Comparison of ENCODE assay signal across 1 cellular context in genomic region chr17:49851387-49852291, GRCh38.
TF ChIP-seq lines count a peak whose summit lies in the region.

No MANE protein-coding gene starts in this region.

TF ChIP-seq in HEK293, 187 proteins besides CTCF, POLR2A, EP300 and RAD21 (continued from another document and continues in another):
- no peak for TF ChIP-seq TSHZ1 (tag by site-specific recombination; IDR thresholded peaks at IDR 0.05; ENCODE audit: borderline replicate concordance)
- TF ChIP-seq ZNF10 (tag by site-specific recombination; IDR thresholded peaks at IDR 0.05) = peak; percentile 74; the same call in 1 of the 2 replicates
- TF ChIP-seq KLF10 (tag by site-specific recombination; IDR thresholded peaks at IDR 0.05) = no peak
- 0 out of 2 replicates have a peak, but pooled peaks have one; percentile 15 for TF ChIP-seq ZBTB21 (tag by site-specific recombination; IDR thresholded peaks at IDR 0.05)
- TF ChIP-seq SALL2 (tag by site-specific recombination; IDR thresholded peaks at IDR 0.05; ENCODE audit: borderline replicate concordance) = no peak
- TF ChIP-seq MEIS1 (CRISPR knock-in tag; IDR thresholded peaks at IDR 0.05; ENCODE audit: borderline replicate concordance) = no peak
- no peak for TF ChIP-seq ZNF311 (tag by site-specific recombination; IDR thresholded peaks at IDR 0.05; ENCODE audit: borderline replicate concordance)
- TF ChIP-seq ZNF202 (tag by site-specific recombination; IDR thresholded peaks at IDR 0.05; ENCODE audit: borderline replicate concordance) = no peak
- TF ChIP-seq ZBTB44 (tag by site-specific recombination; IDR thresholded peaks at IDR 0.05) = no peak
- TF ChIP-seq ZFP41 (tag by site-specific recombination; IDR thresholded peaks at IDR 0.05; ENCODE audit: borderline replicate concordance) = no peak
- TF ChIP-seq PRDM10 (tag by site-specific recombination; IDR thresholded peaks at IDR 0.05) = peak; percentile 83
- TF ChIP-seq ZNF155 (tag by site-specific recombination; IDR thresholded peaks at IDR 0.05) = no peak
- TF ChIP-seq ZFP69B (tag by site-specific recombination; IDR thresholded peaks at IDR 0.05) = peak; percentile 33; the same call in 1 of the 2 replicates
- TF ChIP-seq REPIN1 (tag by site-specific recombination; IDR thresholded peaks at IDR 0.05; ENCODE audit: low read depth) = no peak
- peak; percentile 91; the same call in 1 of the 2 replicates for TF ChIP-seq ZNF768 (tag by site-specific recombination; IDR thresholded peaks at IDR 0.05)
- TF ChIP-seq ZNF544 (tag by site-specific recombination; IDR thresholded peaks at IDR 0.05) = no peak
- TF ChIP-seq ZNF423 (tag by site-specific recombination; IDR thresholded peaks at IDR 0.05) = peak; percentile 90
- no peak for TF ChIP-seq ZNF157 (tag by site-specific recombination; IDR thresholded peaks at IDR 0.05)
- TF ChIP-seq ZNF223 (tag by site-specific recombination; IDR thresholded peaks at IDR 0.05) = no peak
- TF ChIP-seq ZNF274 (IDR thresholded peaks at IDR 0.05; ENCODE audit: low read length) = no peak
- no peak for TF ChIP-seq ZNF274 (tag by site-specific recombination; IDR thresholded peaks at IDR 0.05; ENCODE audit: borderline replicate concordance)
- TF ChIP-seq TCF7L2 (IDR thresholded peaks at IDR 0.05; ENCODE audit: borderline replicate concordance, low read depth, low read length) = peak; percentile 79; the same call in 1 of the 2 replicates
- no peak for TF ChIP-seq ZNF239 (tag by site-specific recombination; IDR thresholded peaks at IDR 0.05)
- TF ChIP-seq, protein P1, sequence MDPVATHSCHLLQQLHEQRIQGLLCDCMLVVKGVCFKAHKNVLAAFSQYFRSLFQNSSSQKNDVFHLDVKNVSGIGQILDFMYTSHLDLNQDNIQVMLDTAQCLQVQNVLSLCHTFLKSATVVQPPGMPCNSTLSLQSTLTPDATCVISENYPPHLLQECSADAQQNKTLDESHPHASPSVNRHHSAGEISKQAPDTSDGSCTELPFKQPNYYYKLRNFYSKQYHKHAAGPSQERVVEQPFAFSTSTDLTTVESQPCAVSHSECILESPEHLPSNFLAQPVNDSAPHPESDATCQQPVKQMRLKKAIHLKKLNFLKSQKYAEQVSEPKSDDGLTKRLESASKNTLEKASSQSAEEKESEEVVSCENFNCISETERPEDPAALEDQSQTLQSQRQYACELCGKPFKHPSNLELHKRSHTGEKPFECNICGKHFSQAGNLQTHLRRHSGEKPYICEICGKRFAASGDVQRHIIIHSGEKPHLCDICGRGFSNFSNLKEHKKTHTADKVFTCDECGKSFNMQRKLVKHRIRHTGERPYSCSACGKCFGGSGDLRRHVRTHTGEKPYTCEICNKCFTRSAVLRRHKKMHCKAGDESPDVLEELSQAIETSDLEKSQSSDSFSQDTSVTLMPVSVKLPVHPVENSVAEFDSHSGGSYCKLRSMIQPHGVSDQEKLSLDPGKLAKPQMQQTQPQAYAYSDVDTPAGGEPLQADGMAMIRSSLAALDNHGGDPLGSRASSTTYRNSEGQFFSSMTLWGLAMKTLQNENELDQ (tag by site-specific recombination; IDR thresholded peaks at IDR 0.05; ENCODE audit: low read depth) = no peak
- no peak for TF ChIP-seq ZNF146 (tag by site-specific recombination; IDR thresholded peaks at IDR 0.05)
- TF ChIP-seq ZNF184 (tag by site-specific recombination; IDR thresholded peaks at IDR 0.05) = no peak
- TF ChIP-seq, protein P2, sequence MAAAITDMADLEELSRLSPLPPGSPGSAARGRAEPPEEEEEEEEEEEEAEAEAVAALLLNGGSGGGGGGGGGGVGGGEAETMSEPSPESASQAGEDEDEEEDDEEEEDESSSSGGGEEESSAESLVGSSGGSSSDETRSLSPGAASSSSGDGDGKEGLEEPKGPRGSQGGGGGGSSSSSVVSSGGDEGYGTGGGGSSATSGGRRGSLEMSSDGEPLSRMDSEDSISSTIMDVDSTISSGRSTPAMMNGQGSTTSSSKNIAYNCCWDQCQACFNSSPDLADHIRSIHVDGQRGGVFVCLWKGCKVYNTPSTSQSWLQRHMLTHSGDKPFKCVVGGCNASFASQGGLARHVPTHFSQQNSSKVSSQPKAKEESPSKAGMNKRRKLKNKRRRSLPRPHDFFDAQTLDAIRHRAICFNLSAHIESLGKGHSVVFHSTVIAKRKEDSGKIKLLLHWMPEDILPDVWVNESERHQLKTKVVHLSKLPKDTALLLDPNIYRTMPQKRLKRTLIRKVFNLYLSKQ (tag by site-specific recombination; IDR thresholded peaks at IDR 0.05; ENCODE audit: borderline replicate concordance) = no peak
- TF ChIP-seq ZNF548 (tag by site-specific recombination; IDR thresholded peaks at IDR 0.05) = no peak
- TF ChIP-seq TRIM28 (IDR thresholded peaks at IDR 0.05; ENCODE audit: borderline replicate concordance, low read length) = no peak
- TF ChIP-seq, protein P3, sequence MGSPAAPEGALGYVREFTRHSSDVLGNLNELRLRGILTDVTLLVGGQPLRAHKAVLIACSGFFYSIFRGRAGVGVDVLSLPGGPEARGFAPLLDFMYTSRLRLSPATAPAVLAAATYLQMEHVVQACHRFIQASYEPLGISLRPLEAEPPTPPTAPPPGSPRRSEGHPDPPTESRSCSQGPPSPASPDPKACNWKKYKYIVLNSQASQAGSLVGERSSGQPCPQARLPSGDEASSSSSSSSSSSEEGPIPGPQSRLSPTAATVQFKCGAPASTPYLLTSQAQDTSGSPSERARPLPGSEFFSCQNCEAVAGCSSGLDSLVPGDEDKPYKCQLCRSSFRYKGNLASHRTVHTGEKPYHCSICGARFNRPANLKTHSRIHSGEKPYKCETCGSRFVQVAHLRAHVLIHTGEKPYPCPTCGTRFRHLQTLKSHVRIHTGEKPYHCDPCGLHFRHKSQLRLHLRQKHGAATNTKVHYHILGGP (tag by site-specific recombination; IDR thresholded peaks at IDR 0.05) = no peak
- peak; percentile 76 for TF ChIP-seq ZNF24 (tag by site-specific recombination; IDR thresholded peaks at IDR 0.05)
- TF ChIP-seq, protein P4, sequence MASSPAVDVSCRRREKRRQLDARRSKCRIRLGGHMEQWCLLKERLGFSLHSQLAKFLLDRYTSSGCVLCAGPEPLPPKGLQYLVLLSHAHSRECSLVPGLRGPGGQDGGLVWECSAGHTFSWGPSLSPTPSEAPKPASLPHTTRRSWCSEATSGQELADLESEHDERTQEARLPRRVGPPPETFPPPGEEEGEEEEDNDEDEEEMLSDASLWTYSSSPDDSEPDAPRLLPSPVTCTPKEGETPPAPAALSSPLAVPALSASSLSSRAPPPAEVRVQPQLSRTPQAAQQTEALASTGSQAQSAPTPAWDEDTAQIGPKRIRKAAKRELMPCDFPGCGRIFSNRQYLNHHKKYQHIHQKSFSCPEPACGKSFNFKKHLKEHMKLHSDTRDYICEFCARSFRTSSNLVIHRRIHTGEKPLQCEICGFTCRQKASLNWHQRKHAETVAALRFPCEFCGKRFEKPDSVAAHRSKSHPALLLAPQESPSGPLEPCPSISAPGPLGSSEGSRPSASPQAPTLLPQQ (tag by site-specific recombination; IDR thresholded peaks at IDR 0.05) = no peak
- TF ChIP-seq ZNF747 (tag by site-specific recombination; IDR thresholded peaks at IDR 0.05) = no peak
- TF ChIP-seq ZNF2 (tag by site-specific recombination; IDR thresholded peaks at IDR 0.05) = peak; percentile 79
- no peak for TF ChIP-seq ZNF221 (tag by site-specific recombination; IDR thresholded peaks at IDR 0.05; ENCODE audit: borderline replicate concordance)
- TF ChIP-seq ZNF112 (tag by site-specific recombination; IDR thresholded peaks at IDR 0.05) = no peak
- no peak for TF ChIP-seq ZNF416 (tag by site-specific recombination; IDR thresholded peaks at IDR 0.05)
- 0 out of 2 replicates have a peak, but pooled peaks have one; percentile 18 for TF ChIP-seq GFI1B (tag by site-specific recombination; IDR thresholded peaks at IDR 0.05)
- no peak for TF ChIP-seq ZNF433 (tag by site-specific recombination; IDR thresholded peaks at IDR 0.05; ENCODE audit: low read depth)
- TF ChIP-seq ZNF600 (tag by site-specific recombination; IDR thresholded peaks at IDR 0.05) = peak; percentile 66; the same call in 1 of the 2 replicates
- no peak for TF ChIP-seq ATF2 (tag by site-specific recombination; IDR thresholded peaks at IDR 0.05; ENCODE audit: low read depth)
- peak; percentile 23; the same call in 1 of the 2 replicates for TF ChIP-seq ZNF792 (tag by site-specific recombination; IDR thresholded peaks at IDR 0.05)
- TF ChIP-seq ZNF19 (tag by site-specific recombination; IDR thresholded peaks at IDR 0.05; ENCODE audit: low read depth) = no peak
- peak; percentile 79; the same call in 1 of the 2 replicates for TF ChIP-seq ZNF324 (tag by site-specific recombination; IDR thresholded peaks at IDR 0.05)
- TF ChIP-seq PRDM1 (tag by site-specific recombination; IDR thresholded peaks at IDR 0.05) = no peak
- TF ChIP-seq ZBTB17 (tag by site-specific recombination; IDR thresholded peaks at IDR 0.05) = peak; percentile 91
- no peak for TF ChIP-seq ZNF473 (tag by site-specific recombination; IDR thresholded peaks at IDR 0.05)
- peak; percentile 76 for TF ChIP-seq SP7 (tag by site-specific recombination; IDR thresholded peaks at IDR 0.05)
- no peak for TF ChIP-seq ZNF366 (tag by site-specific recombination; conservative IDR thresholded peaks at IDR 0.05)
